In genomic region chr1:227838181-227838580, GRCh38 we compare ENCODE assay signal across 10 cellular contexts. TPM values are rescaled to one million over a fixed set of nuclear protein-coding genes. Genes with fewer than 3 reads are reported as not detected.
"Had no signal": no experiment of that assay in that cellular context is flagged by ENCODE, and none has a peak within 500 bp of the region (broad histone marks: within the 10 kb centered on the region; RNA-seq: fewer than 3 reads in every experiment).

No MANE protein-coding gene starts in this region.

- H3K4me1 Mint-ChIP-seq: IgD-negative memory B cell had no signal

- H3K4me3 Mint-ChIP-seq: IgD-negative memory B cell had no signal

- ATAC-seq: HepG2 had no signal

- H3K27ac ChIP-seq: HL-60, KMS-11 had no signal

- FAIRE-seq: HepG2, HTR-8/SVneo had no signal

- H3K27ac Mint-ChIP-seq: IgD-negative memory B cell had no signal

- DNase-seq: IMR-90, KBM-7, KG1 had no signal

- H3K9ac ChIP-seq: KMS-11 had no signal

- H3K4me2 ChIP-seq: KMS-11 had no signal

RNA-seq across cellular contexts. Expression of gene PRSS38, which starts 22.7 kb away (rescaled TPM):
- total RNA-seq: HepG2, HT-29, HT1080, IMR-90 had no signal
- polyA plus RNA-seq: HepG2, IgD-negative memory B cell, IMR-90 had no signal
